In genomic region chr2:172788871-172789270, GRCh38 we compare ENCODE assay signal across 15 cellular contexts. TPM values are rescaled to one million over a fixed set of nuclear protein-coding genes. Genes with fewer than 3 reads are reported as not detected.
A peak's percentile ranks its signal among the peaks of the same experiment; 100 is the strongest.
DNase-seq lines count a peak whose midpoint lies in the region; ATAC-seq lines count a peak whose summit lies in the region.
"Had no signal": no experiment of that assay in that cellular context is flagged by ENCODE, and none has a peak within 500 bp of the region (broad histone marks: within the 10 kb centered on the region; RNA-seq: fewer than 3 reads in every experiment).

No MANE protein-coding gene starts in this region.

- H3K9me3 Mint-ChIP-seq in activated naive CD4-positive, alpha-beta T cell treated with anti-CD3 and anti-CD28 coated beads, Interleukin-2, amount 50 U/mL, for 24 hours = no peaks in the 10 kb centered on the region
- H3K9me3 Mint-ChIP-seq: CD4-positive, alpha-beta T cell; CD8-positive, alpha-beta T cell had no signal

- DNase-seq in activated naive CD4-positive, alpha-beta T cell treated with Interleukin-2 at 50 U/mL for 16 hours = no peak
- DNase-seq in M059J (ENCODE audit: low read depth) (peak; percentile 52), myocyte (ENCODE audit: low read depth) (peak; percentile 38)
- DNase-seq: AML-193; Caco-2; Calu3; CD4-positive, alpha-beta T cell; CD8-positive, alpha-beta T cell; DMS79 treated with DMSO at 0.1 percent for 48 hours; GF-D8 had no signal

- ATAC-seq in HG02970 (IDR thresholded peaks at IDR 0.05; ENCODE audit: low FRiP score, unreplicated experiment) = no peak
- ATAC-seq: A549; CD8-positive, alpha-beta T cell had no signal

- H3K4me3 Mint-ChIP-seq in activated naive CD4-positive, alpha-beta T cell treated with anti-CD3 and anti-CD28 coated beads, Interleukin-2, amount 50 U/mL, for 24 hours = no peak overlapping the region
- H3K4me3 Mint-ChIP-seq: B cell; CD4-positive, alpha-beta T cell; CD8-positive, alpha-beta T cell had no signal

- no peaks in the 10 kb centered on the region for H3K36me3 Mint-ChIP-seq in activated naive CD4-positive, alpha-beta T cell treated with anti-CD3 and anti-CD28 coated beads, Interleukin-2, amount 50 U/mL, for 24 hours
- H3K36me3 Mint-ChIP-seq: CD8-positive, alpha-beta T cell had no signal

- H3K4me1 Mint-ChIP-seq in activated naive CD4-positive, alpha-beta T cell treated with anti-CD3 and anti-CD28 coated beads, Interleukin-2, amount 50 U/mL, for 24 hours = no peaks in the 10 kb centered on the region
- H3K4me1 Mint-ChIP-seq: B cell had no signal

- peaks cover 6% of the 10 kb centered on the region for H3K27me3 Mint-ChIP-seq in activated naive CD4-positive, alpha-beta T cell treated with anti-CD3 and anti-CD28 coated beads, Interleukin-2, amount 50 U/mL, for 24 hours

- H3K27ac Mint-ChIP-seq in activated naive CD4-positive, alpha-beta T cell treated with anti-CD3 and anti-CD28 coated beads, Interleukin-2, amount 50 U/mL, for 24 hours = peak overlapping the region; percentile 44
- H3K27ac Mint-ChIP-seq: B cell; CD4-positive, alpha-beta T cell; CD8-positive, alpha-beta T cell had no signal

RNA-seq across cellular contexts. Expression of gene RAPGEF4, which starts 53.2 kb away (rescaled TPM):
- 0.47 and 1.4 TPM in 2 replicates for total RNA-seq in M059J (2014; rRNA removed; shearing (Covaris generic))
- total RNA-seq in myocyte = 0.47 and 1.5 TPM in 2 replicates
- polyA plus RNA-seq in myocyte (2012) = 0.58 TPM
- total RNA-seq: A172 had no signal
